Comparison of ENCODE assay signal across 17 cellular contexts in genomic region chr7:4269086-4269485, GRCh38.
DNase-seq lines count a peak whose midpoint lies in the region; ATAC-seq and FAIRE-seq lines count a peak whose summit lies in the region.
"Had no signal": no experiment of that assay in that cellular context is flagged by ENCODE, and none has a peak within 500 bp of the region (broad histone marks: within the 10 kb centered on the region; RNA-seq: fewer than 3 reads in every experiment).

No MANE protein-coding gene starts in this region.

- intact Hi-C loops in cardiac septum (cut with DNase I): no loop called here
- intact Hi-C loops in Right ventricle myocardium superior (cut with DNase I): no loop called here

- H3K27ac ChIP-seq in substantia nigra (ENCODE audit: low read depth, low read length, poor library complexity, severe bottlenecking): no peak overlapping the region
- H3K27ac ChIP-seq: BLaER1 treated with 17β-estradiol and CSF1 and Interleukin-3, amounts not matched to agents 10 nM and 100 nM had no signal

- peak; percentile 86 for FAIRE-seq in urothelium cell line (lab: Jason Lieb, UNC)
- FAIRE-seq: G401.6, GM12891, GM19239, H1 had no signal

- ATAC-seq in Right ventricle myocardium superior (ENCODE audit: poor library complexity) (no peak), HG02981 (IDR thresholded peaks at IDR 0.05; ENCODE audit: unreplicated experiment) (no peak)
- ATAC-seq: CD8-positive, alpha-beta T cell had no signal

- peak; percentile 49 for DNase-seq in cardiac septum (ENCODE audit: low spot score)
- DNase-seq in Right ventricle myocardium superior: no peak
- DNase-seq in mesenteric fat pad (ENCODE audit: low spot score): peak; percentile 59
- DNase-seq in urothelium cell line (ENCODE audit: low spot score): no peak
- DNase-seq in substantia nigra (lab: John Stamatoyannopoulos, UW): no peak
- no peak for DNase-seq in NCI-H146 (lab: John Stamatoyannopoulos, UW)
- DNase-seq: 8988T, Calu3, DMS 273 treated with DMSO at 0.1 percent for 48 hours, H9 had no signal

Comparison
In these comparisons a context has a peak if more than half of its experiments do, and no peak if none do; other contexts are left out.
1. DNase-seq: peak in cardiac septum (single experiment) and mesenteric fat pad (single experiment); none in Right ventricle myocardium superior (single experiment), urothelium cell line (single experiment), substantia nigra (0 of 49) and NCI-H146 (single experiment).